21 cellular contexts compared by ENCODE assay signal in genomic region chrX:85685843-85686242, GRCh38.
DNase-seq lines count a peak whose midpoint lies in the region; ATAC-seq, FAIRE-seq and TF ChIP-seq lines count a peak whose summit lies in the region.
"Had no signal": no experiment of that assay in that cellular context is flagged by ENCODE, and none has a peak within 500 bp of the region (broad histone marks: within the 10 kb centered on the region; RNA-seq: fewer than 3 reads in every experiment).

No MANE protein-coding gene starts in this region.

- H3K9me3 ChIP-seq in kidney (ENCODE audit: control insufficient read depth in 1 of 2, low read length in 2 of 2) = no peaks in the 10 kb centered on the region
- H3K9me3 ChIP-seq: A549, Caco-2 had no signal

- no peak for TF ChIP-seq CTCF in kidney (IDR thresholded peaks at IDR 0.05; ENCODE audit: borderline replicate concordance, extremely low read depth, insufficient read depth)

- no peaks in the 10 kb centered on the region for H3K36me3 ChIP-seq in kidney (ENCODE audit: control insufficient read depth in 1 of 2, insufficient read depth in 2 of 2, low read length in 2 of 2)
- H3K36me3 ChIP-seq: BLaER1 treated with 17β-estradiol and CSF1 and Interleukin-3, amounts not matched to agents 10 nM and 100 nM had no signal

- no peak for ATAC-seq in GM19324 (IDR thresholded peaks at IDR 0.05; ENCODE audit: low FRiP score, unreplicated experiment)
- ATAC-seq: A549; CD8-positive, alpha-beta T cell had no signal

- H3K9ac ChIP-seq in kidney (ENCODE audit: low read length in 2 of 2) = no peak overlapping the region
- H3K9ac ChIP-seq: BLaER1 treated with 17β-estradiol and CSF1 and Interleukin-3, amounts not matched to agents 10 nM and 100 nM had no signal

- FAIRE-seq in kidney (lab: Jason Lieb, UNC) = no peak
- FAIRE-seq: A549, D721Med, G401.6, GM12891, GM19239 had no signal

- H3K4me3 ChIP-seq in kidney (ENCODE audit: low read length in 2 of 2) = no peak overlapping the region
- H3K4me3 ChIP-seq: A549; BLaER1 treated with 17β-estradiol and CSF1 and Interleukin-3, amounts not matched to agents 10 nM and 100 nM had no signal

- peak; percentile 10 for DNase-seq in DMS53 (lab: John Stamatoyannopoulos, UW)
- DNase-seq in DMS53 treated with DMSO at 0.1 percent for 48 hours (lab: John Stamatoyannopoulos, UW; ENCODE audit: unreplicated experiment) = no peak
- DNase-seq in kidney = peak; percentile 13
- peak; percentile 67 for DNase-seq in posterior vena cava (ENCODE audit: low spot score)
- DNase-seq in GOT3 (lab: John Stamatoyannopoulos, UW) = no peak
- DNase-seq: AML-193; Caco-2; Calu3; CD4-positive, alpha-beta T cell; CD8-positive, alpha-beta T cell; DMS79 treated with DMSO at 0.1 percent for 48 hours; GF-D8 had no signal

- intact Hi-C loops in kidney (cut with DNase I) = no loop called here
- intact Hi-C loops in posterior vena cava (cut with DNase I) = no loop called here

- H3K27ac ChIP-seq in kidney (ENCODE audit: low read depth in 2 of 2, low read length in 2 of 2) = no peak overlapping the region
- H3K27ac ChIP-seq: 22Rv1; A549; BLaER1 treated with 17β-estradiol and CSF1 and Interleukin-3, amounts not matched to agents 10 nM and 100 nM; C4-2B had no signal

- H3K4me1 ChIP-seq in kidney (ENCODE audit: control insufficient read depth in 1 of 2, insufficient read depth in 1 of 2, low read depth in 1 of 2, low read length in 2 of 2) = no peaks in the 10 kb centered on the region
- H3K4me1 ChIP-seq: A549; BLaER1 treated with 17β-estradiol and CSF1 and Interleukin-3, amounts not matched to agents 10 nM and 100 nM had no signal

Comparison
In these comparisons a context has a peak if more than half of its experiments do, and no peak if none do; other contexts are left out.
1. DNase-seq: peak in DMS53 (single experiment), kidney (single experiment) and posterior vena cava (single experiment); none in DMS53 treated with DMSO at 0.1 percent for 48 hours (single experiment) and GOT3 (single experiment).